Comparison of ENCODE assay signal across 2 cellular contexts in the genomic region with DNA sequence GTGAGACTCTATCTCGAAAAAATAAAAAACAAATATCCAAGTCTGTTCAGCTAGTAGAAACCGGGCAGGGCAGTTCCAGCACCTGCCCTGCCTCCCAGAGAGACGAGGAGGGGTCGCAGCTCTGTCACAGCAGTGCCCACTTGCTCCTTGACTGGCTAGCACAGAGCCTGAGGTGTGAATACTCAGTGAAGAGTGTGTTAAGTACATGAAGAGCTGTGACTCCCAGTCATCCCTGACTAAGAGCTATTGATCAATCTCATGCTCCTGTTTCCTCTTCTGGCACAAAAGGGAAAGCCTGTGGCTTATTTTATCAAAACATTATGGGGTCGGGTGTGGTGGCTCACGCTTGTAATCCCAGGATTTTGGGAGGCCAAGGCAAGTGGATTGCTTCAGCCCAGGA.
TF ChIP-seq lines count a peak whose summit lies in the region.

No MANE protein-coding gene starts in this region.

TF ChIP-seq in IMR-90, 13 proteins besides CTCF, POLR2A, EP300 and RAD21:
- TF ChIP-seq ELK1 (IDR thresholded peaks at IDR 0.05; ENCODE audit: borderline replicate concordance, low read depth, low read length): no peak
- TF ChIP-seq MXI1 (IDR thresholded peaks at IDR 0.05; ENCODE audit: borderline replicate concordance, low read depth, low read length): no peak
- TF ChIP-seq USF2 (IDR thresholded peaks at IDR 0.05; ENCODE audit: low read depth, low read length): no peak
- TF ChIP-seq RCOR1 (IDR thresholded peaks at IDR 0.05; ENCODE audit: insufficient replicate concordance, low read length): no peak
- TF ChIP-seq CEBPB (IDR thresholded peaks at IDR 0.05; ENCODE audit: low read depth, low read length): no peak
- TF ChIP-seq BHLHE40 (IDR thresholded peaks at IDR 0.05; ENCODE audit: low read depth, low read length): no peak
- TF ChIP-seq MAZ (IDR thresholded peaks at IDR 0.05; ENCODE audit: borderline replicate concordance, low read depth, low read length): no peak
- no peak for TF ChIP-seq NFE2L2 (IDR thresholded peaks at IDR 0.05; ENCODE audit: low read depth, low read length)
- no peak for TF ChIP-seq MAFK (IDR thresholded peaks at IDR 0.05; ENCODE audit: low read depth, low read length)

TF ChIP-seq in H1, 55 proteins besides CTCF, POLR2A, EP300 and RAD21:
- TF ChIP-seq GABPA (IDR thresholded peaks at IDR 0.05; ENCODE audit: borderline replicate concordance, insufficient read depth, low read length) (no peak), SP2 (IDR thresholded peaks at IDR 0.05; ENCODE audit: low read length) (no peak), MAX (IDR thresholded peaks at IDR 0.05) (no peak), BRCA1 (IDR thresholded peaks at IDR 0.05; ENCODE audit: low read depth, low read length) (no peak), TCF12 (IDR thresholded peaks at IDR 0.05; ENCODE audit: low read depth, low read length) (no peak), SUZ12 (IDR thresholded peaks at IDR 0.05; ENCODE audit: low read length) (no peak), RBBP5 (IDR thresholded peaks at IDR 0.05; ENCODE audit: borderline replicate concordance, low read depth, low read length) (no peak)
